10 cellular contexts compared by ENCODE assay signal in the genomic region with DNA sequence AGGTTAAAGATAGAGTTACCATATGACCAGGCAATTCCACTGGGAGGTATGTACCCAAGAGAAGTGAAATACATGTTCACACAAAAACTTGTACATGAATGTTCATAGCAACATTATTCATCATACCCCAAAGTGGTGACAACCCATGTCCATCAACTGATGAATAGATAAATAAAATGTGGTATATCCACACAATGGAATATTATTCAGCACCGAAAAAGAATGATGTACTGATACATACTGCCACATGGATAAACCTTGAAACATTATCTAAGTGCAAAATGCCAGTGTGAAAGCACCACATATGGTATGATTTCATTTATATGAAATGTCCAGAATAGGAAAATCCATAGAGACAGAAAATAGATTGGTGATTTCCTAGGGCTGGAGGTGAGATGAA.
"Had no signal": no experiment of that assay in that cellular context is flagged by ENCODE, and none has a peak within 500 bp of the region (broad histone marks: within the 10 kb centered on the region; RNA-seq: fewer than 3 reads in every experiment).

No MANE protein-coding gene starts in this region.

- H3K27ac Mint-ChIP-seq: H9, HFFc6 had no signal

- H3K9me3 Mint-ChIP-seq: HFFc6 had no signal

- H3K4me3 Mint-ChIP-seq: H9, HFFc6, IgD-negative memory B cell had no signal

- H3K4me1 Mint-ChIP-seq: IgD-negative memory B cell had no signal

- DNase-seq: GM23248, GOT3, H9, HCEC 1CT, HFFc6, KG1 had no signal

- H3K9ac ChIP-seq: GM23248 had no signal

- H3K36me3 Mint-ChIP-seq: IgD-negative memory B cell had no signal

- H3K27ac ChIP-seq: GM23248, HL-60 had no signal

- H2AFZ ChIP-seq: GM23248 had no signal

- H3K4me3 ChIP-seq: GM23248 had no signal

- FAIRE-seq: H54, HepG2 had no signal

- ATAC-seq: HepG2 had no signal
